18 cellular contexts compared by ENCODE assay signal in genomic region chr9:124006448-124007156, GRCh38. TPM values are rescaled to one million over a fixed set of nuclear protein-coding genes. Genes with fewer than 3 reads are reported as not detected.
DNase-seq lines count a peak whose midpoint lies in the region; ATAC-seq and TF ChIP-seq lines count a peak whose summit lies in the region.
"Had no signal": no experiment of that assay in that cellular context is flagged by ENCODE, and none has a peak within 500 bp of the region (broad histone marks: within the 10 kb centered on the region; RNA-seq: fewer than 3 reads in every experiment).

No MANE protein-coding gene starts in this region.

- peak overlapping the region in 40 of 59 donors; percentile 3 to 87 (median 58) for H3K27ac ChIP-seq in dorsolateral prefrontal cortex
- H3K27ac ChIP-seq: A549, esophagus squamous epithelium, ovary, SJCRH30, tibial artery, WERI-Rb-1 had no signal

- H3K27ac Mint-ChIP-seq in activated naive CD8-positive, alpha-beta T cell treated with anti-CD3 and anti-CD28 coated beads, Interleukin-2, amount 50 U/mL, for 24 hours, result no peak overlapping the region

- no peak for TF ChIP-seq POLR2A in NB4 (IDR thresholded peaks at IDR 0.05; ENCODE audit: extremely low read depth, insufficient read length)

- ATAC-seq in activated naive CD8-positive, alpha-beta T cell treated with anti-CD3 and anti-CD28 coated beads, Interleukin-2, amount 50 U/mL, for 24 hours, result no peak
- ATAC-seq: A549 had no signal

- peaks cover 27% of the 10 kb centered on the region for H3K4me1 Mint-ChIP-seq in activated naive CD8-positive, alpha-beta T cell treated with anti-CD3 and anti-CD28 coated beads, Interleukin-2, amount 50 U/mL, for 24 hours

- no peaks in the 10 kb centered on the region for H3K36me3 Mint-ChIP-seq in activated naive CD8-positive, alpha-beta T cell treated with anti-CD3 and anti-CD28 coated beads, Interleukin-2, amount 50 U/mL, for 24 hours (ENCODE audit: low read depth)

- DNase-seq in NOMO-1 treated with DMSO at 0.1 percent for 48 hours (lab: John Stamatoyannopoulos, UW; ENCODE audit: unreplicated experiment) (peak; percentile 32), NOMO-1 treated with dmso at 0.1 percent for 144 hours (lab: John Stamatoyannopoulos, UW; ENCODE audit: unreplicated experiment) (no peak), NB4 (ENCODE audit: low read depth) (peak; percentile 67), dorsolateral prefrontal cortex (no peak), superior temporal gyrus (ENCODE audit: extremely low spot score) (peak; percentile 34), NCI-H2196 treated with DMSO at 0.1 percent for 48 hours (lab: John Stamatoyannopoulos, UW; ENCODE audit: unreplicated experiment) (no peak), A172 (ENCODE audit: low spot score) (no peak)
- no peak for DNase-seq in activated naive CD8-positive, alpha-beta T cell treated with anti-CD3 and anti-CD28 coated beads, Interleukin-2, amount 50 U/mL, for 24 hours
- DNase-seq: activated CD8-positive, alpha-beta memory T cell treated with anti-CD3 and anti-CD28 coated beads, Interleukin-2, amount 50 U/mL, for 48 hours; Calu3; esophagus squamous epithelium; MM.1S; ovary; SJCRH30; WERI-Rb-1 had no signal

- H3K27me3 Mint-ChIP-seq in activated naive CD8-positive, alpha-beta T cell treated with anti-CD3 and anti-CD28 coated beads, Interleukin-2, amount 50 U/mL, for 24 hours, result peaks cover 91% of the 10 kb centered on the region

- intact Hi-C loops in dorsolateral prefrontal cortex (cut with DNase I), result no loop called here

- H3K27me3 ChIP-seq in dorsolateral prefrontal cortex, result peaks cover 0 to 99% (median 67%) of the 10 kb centered on the region in 45 donors

- no peak for TF ChIP-seq CTCF in NB4 (IDR thresholded peaks at IDR 0.05; ENCODE audit: low read depth, low read length)
- no peak for TF ChIP-seq CTCF in dorsolateral prefrontal cortex (IDR thresholded peaks at IDR 0.05 in 54 of 56, conservative IDR thresholded peaks at IDR 0.05 in 2 of 56; ENCODE audit: low read depth in 1 of 56, partially characterized antibody in 56 of 56)

- H3K9me3 Mint-ChIP-seq in activated naive CD8-positive, alpha-beta T cell treated with anti-CD3 and anti-CD28 coated beads, Interleukin-2, amount 50 U/mL, for 24 hours, result no peaks in the 10 kb centered on the region

- H3K4me3 ChIP-seq in NB4 (ENCODE audit: low read depth, low read length) (no peak overlapping the region), dorsolateral prefrontal cortex (peak overlapping the region in 11 of 59 donors; percentile 4 to 67 (median 17))
- H3K4me3 ChIP-seq: A549, esophagus squamous epithelium, ovary, SJCRH30, tibial artery had no signal

- no peak overlapping the region for H3K4me3 Mint-ChIP-seq in activated naive CD8-positive, alpha-beta T cell treated with anti-CD3 and anti-CD28 coated beads, Interleukin-2, amount 50 U/mL, for 24 hours

RNA-seq across cellular contexts. Expression of gene LHX2, which starts 5.0 kb away (rescaled TPM):
- 100 to 1,000 TPM in 8 of 120 experiments, 10 to 100 TPM in 112; 23.2 to 211 (median 64.6) TPM for total RNA-seq in dorsolateral prefrontal cortex
- 10.9 and 14.5 TPM in 2 replicates for total RNA-seq in A172 (2014; rRNA removed; shearing (Covaris generic))
- total RNA-seq: Calu3, lung microvascular endothelial cell had no signal

Comparison
In these comparisons a context has a peak if more than half of its experiments do, and no peak if none do; other contexts are left out.
1. DNase-seq: peak in NOMO-1 treated with DMSO at 0.1 percent for 48 hours (single experiment), NB4 (single experiment) and superior temporal gyrus (single experiment); none in NOMO-1 treated with dmso at 0.1 percent for 144 hours (single experiment), dorsolateral prefrontal cortex (0 of 10), NCI-H2196 treated with DMSO at 0.1 percent for 48 hours (single experiment), A172 (single experiment) and activated naive CD8-positive, alpha-beta T cell treated with anti-CD3 and anti-CD28 coated beads, Interleukin-2, amount 50 U/mL, for 24 hours (single experiment).